Comparison of ENCODE assay signal across 10 cellular contexts in genomic region chr20:49595811-49596545, GRCh38. TPM values are rescaled to one million over a fixed set of nuclear protein-coding genes. Genes with fewer than 3 reads are reported as not detected.
DNase-seq lines count a peak whose midpoint lies in the region; ATAC-seq and TF ChIP-seq lines count a peak whose summit lies in the region.
"Had no signal": no experiment of that assay in that cellular context is flagged by ENCODE, and none has a peak within 500 bp of the region (broad histone marks: within the 10 kb centered on the region; RNA-seq: fewer than 3 reads in every experiment).

No MANE protein-coding gene starts in this region.

- peaks cover 33 to 56% of the 10 kb centered on the region in 2 donors for H3K4me1 Mint-ChIP-seq in natural killer cell

- no peak for TF ChIP-seq CTCF in natural killer cell (IDR thresholded peaks at IDR 0.05)
- TF ChIP-seq CTCF in GM10248 (IDR thresholded peaks at IDR 0.05; ENCODE audit: control extremely low read depth, extremely low read depth, low read depth, missing control alignments): no peak

- peaks cover 2 to 6% of the 10 kb centered on the region in 2 donors for H3K27me3 Mint-ChIP-seq in natural killer cell (ENCODE audit: low read depth in 2 of 2)

- POLR2A ChIA-PET in GM10248 (lab: Yijun Ruan, JAX): no interaction called here

- H3K4me3 Mint-ChIP-seq in natural killer cell: peak overlapping the region; percentile 43
- H3K4me3 Mint-ChIP-seq: memory B cell had no signal

- peak overlapping the region; percentile 11 for H3K27ac ChIP-seq in urinary bladder (ENCODE audit: low read depth)
- H3K27ac ChIP-seq: VCaP had no signal

- CTCF ChIA-PET in GM10248 (lab: Yijun Ruan, JAX): interaction anchor here (1.4 to 5.7 kb wide), 4 partner anchors 8 to 250 kb away, joined by 3 to 42 read pairs (median 8); no protein-coding TSS in a partner anchor

- H3K9me3 Mint-ChIP-seq in natural killer cell: peaks cover 0 to 3% of the 10 kb centered on the region in 2 donors

- H3K4me3 ChIP-seq in urinary bladder (ENCODE audit: low read depth, low read length): no peak overlapping the region

- no peaks in the 10 kb centered on the region for H3K36me3 ChIP-seq in urinary bladder (ENCODE audit: insufficient read depth)

- H3K36me3 Mint-ChIP-seq in natural killer cell: no peaks in the 10 kb centered on the region
- H3K36me3 Mint-ChIP-seq: memory B cell had no signal

- peak overlapping the region; percentile 44 to 87 for H3K27ac Mint-ChIP-seq in natural killer cell
- H3K27ac Mint-ChIP-seq: memory B cell had no signal

- intact Hi-C loops in natural killer cell (cut with micrococcal nuclease): no loop called here

- H3K4me1 ChIP-seq in urinary bladder (ENCODE audit: insufficient read depth): no peaks in the 10 kb centered on the region

- 69% methylated on average over 15 of the region's 15 CpGs for WGBS in urinary bladder

- ATAC-seq in natural killer cell (peak; percentile 28 to 63 (median 36)), HG03442 (IDR thresholded peaks at IDR 0.05; ENCODE audit: unreplicated experiment) (no peak)

- DNase-seq in activated naive CD4-positive, alpha-beta T cell treated with Interleukin-2 at 50 U/mL for 16 hours: peak; percentile 81
- no peak for DNase-seq in activated naive CD4-positive, alpha-beta T cell (lab: John Stamatoyannopoulos, UW)
- peak; percentile 61 for DNase-seq in activated gamma-delta T cell treated with anti-CD3 and anti-CD28 coated beads, Interleukin-2, amount 50 U/mL, for 16 hours (ENCODE audit: low read depth)
- DNase-seq in natural killer cell (no peak), NCI-H1048 (lab: John Stamatoyannopoulos, UW) (no peak), GM10248 (ENCODE audit: extremely low spot score) (no peak)

RNA-seq across cellular contexts. Expression of gene PTGIS, which starts 28.0 kb away (rescaled TPM):
- not detected for total RNA-seq in natural killer cell
- total RNA-seq in urinary bladder: 118 TPM
- 142 TPM for polyA plus RNA-seq in urinary bladder

Comparison
In these comparisons a context has a peak if more than half of its experiments do, and no peak if none do; other contexts are left out.
1. DNase-seq: peak in activated naive CD4-positive, alpha-beta T cell treated with Interleukin-2 at 50 U/mL for 16 hours (single experiment) and activated gamma-delta T cell treated with anti-CD3 and anti-CD28 coated beads, Interleukin-2, amount 50 U/mL, for 16 hours (single experiment); none in activated naive CD4-positive, alpha-beta T cell (0 of 4), natural killer cell (single experiment), NCI-H1048 (single experiment) and GM10248 (single experiment).
2. RNA of gene PTGIS, which starts 28.0 kb away (total RNA-seq): 118 TPM in urinary bladder (single experiment); not detected in natural killer cell; every median in the first group is over 100 times any median in the second.